8 cellular contexts compared by ENCODE assay signal in the genomic region with DNA sequence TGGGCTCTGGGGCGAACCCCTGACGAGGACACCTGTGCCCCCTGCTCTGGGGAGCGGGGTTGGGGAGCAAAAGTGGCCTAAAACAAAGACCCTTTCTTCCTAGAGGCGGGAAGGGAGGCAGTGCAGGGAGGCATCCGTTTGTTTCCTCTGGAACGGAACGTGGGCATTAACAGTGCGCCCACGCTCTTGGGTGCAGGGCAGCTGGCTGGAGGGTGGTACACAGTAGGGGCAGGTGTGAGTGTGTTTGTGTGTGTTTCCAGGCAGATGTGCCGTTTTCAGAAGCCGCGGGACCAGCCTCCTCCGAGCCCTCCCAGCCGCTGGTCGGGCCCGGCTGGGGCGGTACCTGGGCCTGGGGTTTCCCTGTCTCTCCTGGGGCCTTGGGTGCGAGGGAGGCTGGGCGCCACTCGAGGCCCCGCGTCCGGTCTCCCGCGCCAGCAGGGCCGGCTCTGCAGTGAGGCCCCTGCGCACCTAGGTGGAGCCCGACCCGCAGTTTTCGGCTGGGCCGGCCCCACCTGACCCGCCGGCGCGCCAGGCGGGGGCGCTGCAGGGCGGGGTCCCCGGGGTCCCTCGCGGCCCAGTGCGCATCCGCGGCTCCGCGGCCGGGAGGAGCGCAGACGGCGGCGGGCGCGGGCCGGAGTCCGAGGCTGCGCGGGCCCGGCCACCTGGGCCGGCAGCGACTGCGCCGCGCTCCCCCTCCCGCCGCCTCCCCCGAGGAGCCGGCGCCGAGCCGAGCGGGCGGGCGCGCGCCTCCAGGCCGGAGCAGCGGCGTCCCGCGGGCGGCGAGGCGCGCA.
DNase-seq lines count a peak whose midpoint lies in the region; ATAC-seq and TF ChIP-seq lines count a peak whose summit lies in the region.

No MANE protein-coding gene starts in this region.

- no peaks in the 10 kb centered on the region for H3K36me3 ChIP-seq in BJ (ENCODE audit: control insufficient read depth, insufficient read depth, low read length)
- no peaks in the 10 kb centered on the region for H3K36me3 ChIP-seq in HEK293 (ENCODE audit: control insufficient read depth in 2 of 2, insufficient read depth in 1 of 2, low read length in 2 of 2)

- peaks cover 4% of the 10 kb centered on the region for H3K36me3 Mint-ChIP-seq in activated T-helper 17 cell treated with anti-CD3 and anti-CD28 coated beads, Interleukin-2, amount 50 U/mL, for 72 hours (ENCODE audit: low read depth)
- peaks cover 10% of the 10 kb centered on the region in 2 donors for H3K36me3 Mint-ChIP-seq in stimulated activated naive B cell treated with anti-CD40 and anti-IgM and Interleukin-4, amounts not matched to agents 10 μg/mL and 1 μg/mL and 100 μg/mL, for 72 hours

- no peak overlapping the region for H3K27ac Mint-ChIP-seq in activated T-helper 17 cell treated with anti-CD3 and anti-CD28 coated beads, Interleukin-2, amount 50 U/mL, for 72 hours
- H3K27ac Mint-ChIP-seq in stimulated activated naive B cell treated with anti-CD40 and anti-IgM and Interleukin-4, amounts not matched to agents 10 μg/mL and 1 μg/mL and 100 μg/mL, for 72 hours: peak overlapping the region; percentile 47

- CTCF ChIA-PET in BJ (lab: Yijun Ruan, JAX) (no interaction called here), HEK293 (lab: Yijun Ruan, JAX) (no interaction called here)

- H3K4me3 ChIP-seq in BJ (ENCODE audit: low read depth, low read length) (no peak overlapping the region), HEK293 (ENCODE audit: low read depth, low read length) (no peak overlapping the region)

- no peak for DNase-seq in BJ (ENCODE audit: low read depth)
- DNase-seq in islet precursor cell: peak; percentile 85
- peak; percentile 20 for DNase-seq in stimulated activated naive B cell treated with anti-CD40 and anti-IgM and Interleukin-4, amounts not matched to agents 10 μg/mL and 1 μg/mL and 100 μg/mL, for 72 hours
- DNase-seq in OCI-M1 (lab: John Stamatoyannopoulos, UW): no peak

- H3K27ac ChIP-seq in HEK293 (ENCODE audit: extremely low read depth, low read depth, low read length): peak overlapping the region; percentile 46; the same call in 1 of the 2 replicates

- peaks cover 26% of the 10 kb centered on the region for H3K27me3 Mint-ChIP-seq in activated T-helper 17 cell treated with anti-CD3 and anti-CD28 coated beads, Interleukin-2, amount 50 U/mL, for 72 hours
- H3K27me3 Mint-ChIP-seq in stimulated activated naive B cell treated with anti-CD40 and anti-IgM and Interleukin-4, amounts not matched to agents 10 μg/mL and 1 μg/mL and 100 μg/mL, for 72 hours: peaks cover 48 to 52% of the 10 kb centered on the region in 2 donors

- POLR2A ChIA-PET in BJ (lab: Charles Lee) (no interaction called here), HEK293 (lab: Yijun Ruan, JAX) (no interaction called here)

- peak; percentile 11; the same call in 1 of the 2 replicates for TF ChIP-seq CTCF in BJ (IDR thresholded peaks at IDR 0.05; ENCODE audit: insufficient read depth, low read depth, low read length)
- TF ChIP-seq CTCF in HEK293 (tag by site-specific recombination; IDR thresholded peaks at IDR 0.05): no peak

- H3K9me3 ChIP-seq in HEK293 (ENCODE audit: control insufficient read depth, insufficient read depth, low read depth, low read length): no peaks in the 10 kb centered on the region

- H3K9me3 Mint-ChIP-seq in activated T-helper 17 cell treated with anti-CD3 and anti-CD28 coated beads, Interleukin-2, amount 50 U/mL, for 72 hours: peaks cover 16% of the 10 kb centered on the region
- H3K9me3 Mint-ChIP-seq in stimulated activated naive B cell treated with anti-CD40 and anti-IgM and Interleukin-4, amounts not matched to agents 10 μg/mL and 1 μg/mL and 100 μg/mL, for 72 hours: peaks cover 13 to 17% of the 10 kb centered on the region in 2 donors

- H3K4me1 Mint-ChIP-seq in activated T-helper 17 cell treated with anti-CD3 and anti-CD28 coated beads, Interleukin-2, amount 50 U/mL, for 72 hours: no peaks in the 10 kb centered on the region
- peaks cover 0 to 1% of the 10 kb centered on the region in 2 donors for H3K4me1 Mint-ChIP-seq in stimulated activated naive B cell treated with anti-CD40 and anti-IgM and Interleukin-4, amounts not matched to agents 10 μg/mL and 1 μg/mL and 100 μg/mL, for 72 hours

- H3K27me3 ChIP-seq in BJ (ENCODE audit: control insufficient read depth, insufficient read depth, low read length): no peaks in the 10 kb centered on the region; the same call in 1 of the 2 replicates

- H3K4me3 Mint-ChIP-seq in activated T-helper 17 cell treated with anti-CD3 and anti-CD28 coated beads, Interleukin-2, amount 50 U/mL, for 72 hours: peak overlapping the region; percentile 27
- H3K4me3 Mint-ChIP-seq in stimulated activated naive B cell treated with anti-CD40 and anti-IgM and Interleukin-4, amounts not matched to agents 10 μg/mL and 1 μg/mL and 100 μg/mL, for 72 hours: peak overlapping the region; percentile 48 to 74

- no peaks in the 10 kb centered on the region for H3K4me1 ChIP-seq in HEK293 (ENCODE audit: control insufficient read depth, insufficient read depth, low read length)

- ATAC-seq in activated T-helper 17 cell treated with anti-CD3 and anti-CD28 coated beads, Interleukin-2, amount 50 U/mL, for 72 hours (replicated peaks): peak; percentile 34
- peak; percentile 82 to 85 for ATAC-seq in stimulated activated naive B cell treated with anti-CD40 and anti-IgM and Interleukin-4, amounts not matched to agents 10 μg/mL and 1 μg/mL and 100 μg/mL, for 72 hours (replicated peaks)
- no peak for ATAC-seq in GM19328 (IDR thresholded peaks at IDR 0.05; ENCODE audit: unreplicated experiment)
- no peak for ATAC-seq in HG03095 (IDR thresholded peaks at IDR 0.05; ENCODE audit: unreplicated experiment)

TF ChIP-seq in HEK293, 187 proteins besides CTCF, POLR2A, EP300 and RAD21 (continues in another document):
- TF ChIP-seq ZNF398 (tag by site-specific recombination; IDR thresholded peaks at IDR 0.05) (no peak), TRIM28 (IDR thresholded peaks at IDR 0.05; ENCODE audit: borderline replicate concordance, low read length) (no peak), ZNF660 (tag by site-specific recombination; IDR thresholded peaks at IDR 0.05) (no peak), ZNF561 (tag by site-specific recombination; IDR thresholded peaks at IDR 0.05; ENCODE audit: borderline replicate concordance) (no peak), ZNF404 (tag by site-specific recombination; IDR thresholded peaks at IDR 0.05) (no peak), PRDM4 (tag by site-specific recombination; IDR thresholded peaks at IDR 0.05) (no peak), ZNF302 (tag by site-specific recombination; IDR thresholded peaks at IDR 0.05; ENCODE audit: low read depth) (no peak), ZFP69B (tag by site-specific recombination; IDR thresholded peaks at IDR 0.05) (0 out of 2 replicates have a peak, but pooled peaks have one; percentile 18), GLI2 (tag by site-specific recombination; IDR thresholded peaks at IDR 0.05; ENCODE audit: borderline replicate concordance, low read depth) (no peak)
- TF ChIP-seq, protein P1, sequence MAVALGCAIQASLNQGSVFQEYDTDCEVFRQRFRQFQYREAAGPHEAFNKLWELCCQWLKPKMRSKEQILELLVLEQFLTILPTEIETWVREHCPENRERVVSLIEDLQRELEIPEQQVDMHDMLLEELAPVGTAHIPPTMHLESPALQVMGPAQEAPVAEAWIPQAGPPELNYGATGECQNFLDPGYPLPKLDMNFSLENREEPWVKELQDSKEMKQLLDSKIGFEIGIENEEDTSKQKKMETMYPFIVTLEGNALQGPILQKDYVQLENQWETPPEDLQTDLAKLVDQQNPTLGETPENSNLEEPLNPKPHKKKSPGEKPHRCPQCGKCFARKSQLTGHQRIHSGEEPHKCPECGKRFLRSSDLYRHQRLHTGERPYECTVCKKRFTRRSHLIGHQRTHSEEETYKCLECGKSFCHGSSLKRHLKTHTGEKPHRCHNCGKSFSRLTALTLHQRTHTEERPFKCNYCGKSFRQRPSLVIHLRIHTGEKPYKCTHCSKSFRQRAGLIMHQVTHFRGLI (tag by site-specific recombination; IDR thresholded peaks at IDR 0.05): peak; percentile 29; the same call in 1 of the 2 replicates

Comparison
In these comparisons a context has a peak if more than half of its experiments do, and no peak if none do; other contexts are left out.
1. DNase-seq: peak in islet precursor cell (single experiment) and stimulated activated naive B cell treated with anti-CD40 and anti-IgM and Interleukin-4, amounts not matched to agents 10 μg/mL and 1 μg/mL and 100 μg/mL, for 72 hours (single experiment); none in BJ (single experiment) and OCI-M1 (single experiment).
2. ATAC-seq: peak in activated T-helper 17 cell treated with anti-CD3 and anti-CD28 coated beads, Interleukin-2, amount 50 U/mL, for 72 hours (single experiment) and stimulated activated naive B cell treated with anti-CD40 and anti-IgM and Interleukin-4, amounts not matched to agents 10 μg/mL and 1 μg/mL and 100 μg/mL, for 72 hours (2 of 2); none in GM19328 (single experiment) and HG03095 (single experiment).